Comparison of ENCODE assay signal across 10 cellular contexts in the genomic region with DNA sequence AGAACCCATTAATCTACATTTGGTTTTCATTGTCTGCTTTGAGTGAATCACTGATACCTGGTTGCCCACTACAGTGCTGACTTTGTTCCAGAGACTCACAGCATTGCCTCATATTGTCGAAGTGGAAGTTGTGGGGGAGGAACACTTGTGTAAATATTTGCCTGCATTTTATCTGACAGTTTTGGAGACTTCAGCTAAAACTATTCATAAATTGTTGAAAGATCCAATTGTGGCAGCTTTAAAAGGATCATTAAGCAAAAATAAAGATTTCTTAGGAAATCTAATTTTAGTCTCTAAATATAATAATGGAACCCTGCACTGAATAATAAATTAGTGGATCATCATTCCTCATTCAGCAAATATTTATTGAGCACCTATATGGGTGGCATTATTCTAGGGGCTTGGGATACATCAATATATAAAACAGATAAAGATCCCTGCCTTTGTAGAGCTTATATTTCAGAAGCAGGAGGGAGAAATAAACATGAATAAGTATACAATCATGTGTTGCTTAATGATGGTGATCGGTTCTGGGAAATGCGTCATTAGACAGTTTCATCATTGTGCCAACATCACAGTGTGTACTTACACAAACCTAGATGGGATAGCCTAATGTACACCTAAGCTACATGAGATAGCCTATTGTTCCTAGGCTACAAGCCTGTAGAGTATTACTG.
DNase-seq lines count a peak whose midpoint lies in the region; ATAC-seq and TF ChIP-seq lines count a peak whose summit lies in the region.
"Had no signal": no experiment of that assay in that cellular context is flagged by ENCODE, and none has a peak within 500 bp of the region (broad histone marks: within the 10 kb centered on the region; RNA-seq: fewer than 3 reads in every experiment).

No MANE protein-coding gene starts in this region.

- H3K4me1 ChIP-seq in heart right ventricle (peaks cover 6 to 67% (median 49%) of the 10 kb centered on the region in 9 donors), stomach (peaks cover 15 to 66% (median 54%) of the 10 kb centered on the region in 4 donors)

- no peaks in the 10 kb centered on the region for H3K9me3 Mint-ChIP-seq in immature natural killer cell

- TF ChIP-seq CTCF in heart right ventricle (IDR thresholded peaks at IDR 0.05), result no peak
- no peak for TF ChIP-seq CTCF in stomach (IDR thresholded peaks at IDR 0.05)
- TF ChIP-seq CTCF in GM20000 (IDR thresholded peaks at IDR 0.05; ENCODE audit: extremely low read depth, missing control alignments), result no peak

- peaks cover 0 to 2% (median 2%) of the 10 kb centered on the region in 3 donors for H3K27me3 Mint-ChIP-seq in immature natural killer cell (ENCODE audit: low read depth in 3 of 3)

- no peak for TF ChIP-seq EP300 in stomach (IDR thresholded peaks at IDR 0.05)

- H3K27ac ChIP-seq in heart right ventricle (peak overlapping the region in 4 of 10 donors; percentile 30 to 70 (median 40)), stomach (peak overlapping the region in 4 of 5 donors; percentile 14 to 71 (median 40))

- H3K4me3 ChIP-seq in heart right ventricle, result no peak overlapping the region
- no peak overlapping the region for H3K4me3 ChIP-seq in stomach

- no peaks in the 10 kb centered on the region for H3K36me3 ChIP-seq in heart right ventricle
- no peaks in the 10 kb centered on the region for H3K36me3 ChIP-seq in stomach

- peak in 5 of 8 donors; percentile 45 to 59 (median 54) for ATAC-seq in heart right ventricle
- no peak for ATAC-seq in HG03097 (IDR thresholded peaks at IDR 0.05; ENCODE audit: low FRiP score, unreplicated experiment)

- TF ChIP-seq POLR2A in stomach (IDR thresholded peaks at IDR 0.05), result no peak

- no peak overlapping the region for H3K27ac Mint-ChIP-seq in immature natural killer cell

- peaks cover 1 to 8% of the 10 kb centered on the region in 2 donors for H3K4me1 Mint-ChIP-seq in immature natural killer cell

- peak; percentile 26 for DNase-seq in NOMO-1 treated with DMSO at 0.1 percent for 48 hours (lab: John Stamatoyannopoulos, UW; ENCODE audit: unreplicated experiment)
- no peak for DNase-seq in NOMO-1 treated with dmso at 0.1 percent for 144 hours (lab: John Stamatoyannopoulos, UW; ENCODE audit: unreplicated experiment)
- peak; percentile 84 for DNase-seq in SHP77 treated with DMSO at 0.1 percent for 48 hours (lab: John Stamatoyannopoulos, UW)
- DNase-seq in heart right ventricle, result no peak
- no peak for DNase-seq in stomach
- no peak for DNase-seq in immature natural killer cell
- DNase-seq in GM20000 (ENCODE audit: low spot score), result no peak
- DNase-seq: NCI-H1105 treated with DMSO at 0.1 percent for 48 hours; stimulated activated naive CD4-positive, alpha-beta T cell treated with Interleukin-2 at 50 U/mL for 16 hours had no signal

- 65 to 73% methylated on average over 3 of the region's 3 CpGs for WGBS in heart right ventricle, 2 donors
- WGBS in stomach, 5 donors, result 19 to 34% (median 29%) methylated on average over 3 of the region's 3 CpGs

- intact Hi-C loops in heart right ventricle (cut with DNase I), result no loop called here
- intact Hi-C loops in stomach (cut with DNase I; ENCODE audit: low total_unique reads), result no loop called here

- no peaks in the 10 kb centered on the region for H3K36me3 Mint-ChIP-seq in immature natural killer cell

- H3K9me3 ChIP-seq in heart right ventricle (no peaks in the 10 kb centered on the region), stomach (no peaks in the 10 kb centered on the region)

- no peaks in the 10 kb centered on the region for H3K27me3 ChIP-seq in heart right ventricle
- H3K27me3 ChIP-seq in stomach, result no peaks in the 10 kb centered on the region

- H3K4me3 Mint-ChIP-seq in immature natural killer cell, result no peak overlapping the region

Comparison
In these comparisons a context has a peak if more than half of its experiments do, and no peak if none do; other contexts are left out.
1. DNase-seq: peak in NOMO-1 treated with DMSO at 0.1 percent for 48 hours (single experiment) and SHP77 treated with DMSO at 0.1 percent for 48 hours (single experiment); none in NOMO-1 treated with dmso at 0.1 percent for 144 hours (single experiment), heart right ventricle (0 of 2), stomach (single experiment), immature natural killer cell (0 of 3) and GM20000 (single experiment).